In the genomic region with DNA sequence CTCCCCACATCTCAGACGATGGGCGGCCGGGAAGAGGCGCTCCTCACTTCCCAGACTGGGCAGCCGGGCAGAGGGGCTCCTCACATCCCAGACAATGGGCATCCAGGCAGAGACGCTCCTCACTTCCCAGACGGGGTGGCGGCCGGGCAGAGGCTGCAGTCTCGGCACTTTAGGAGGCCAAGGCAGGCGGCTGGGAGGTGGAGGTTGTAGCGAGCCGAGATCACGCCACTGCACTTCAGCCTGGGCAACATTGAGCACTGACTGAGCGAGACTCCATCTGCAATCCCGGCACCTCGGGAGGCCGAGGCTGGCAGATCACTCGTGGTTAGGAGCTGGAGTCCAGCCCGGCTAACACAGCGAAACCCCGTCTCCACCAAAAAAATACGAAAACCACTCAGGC, we compare ENCODE assay signal across 3 cellular contexts. TPM values are rescaled to one million over a fixed set of nuclear protein-coding genes. Genes with fewer than 3 reads are reported as not detected.
"Had no signal": no experiment of that assay in that cellular context is flagged by ENCODE, and none has a peak within 500 bp of the region (broad histone marks: within the 10 kb centered on the region; RNA-seq: fewer than 3 reads in every experiment).

No MANE protein-coding gene starts in this region.

RNA-seq across cellular contexts. Expression of gene APOD, which starts 16.2 kb away (rescaled TPM):
- total RNA-seq: endodermal cell, epithelial cell of proximal tubule, foreskin keratinocyte had no signal
